In genomic region chr14:93206793-93207467, GRCh38 we compare ENCODE assay signal across 8 cellular contexts. TPM values are rescaled to one million over a fixed set of nuclear protein-coding genes. Genes with fewer than 3 reads are reported as not detected.
DNase-seq lines count a peak whose midpoint lies in the region; ATAC-seq and TF ChIP-seq lines count a peak whose summit lies in the region.

Gene GON7, minus strand, starts transcription at chr14:93207065. Its CDS starts 28 bp downstream, at chr14:93207037.
A gene with protein sequence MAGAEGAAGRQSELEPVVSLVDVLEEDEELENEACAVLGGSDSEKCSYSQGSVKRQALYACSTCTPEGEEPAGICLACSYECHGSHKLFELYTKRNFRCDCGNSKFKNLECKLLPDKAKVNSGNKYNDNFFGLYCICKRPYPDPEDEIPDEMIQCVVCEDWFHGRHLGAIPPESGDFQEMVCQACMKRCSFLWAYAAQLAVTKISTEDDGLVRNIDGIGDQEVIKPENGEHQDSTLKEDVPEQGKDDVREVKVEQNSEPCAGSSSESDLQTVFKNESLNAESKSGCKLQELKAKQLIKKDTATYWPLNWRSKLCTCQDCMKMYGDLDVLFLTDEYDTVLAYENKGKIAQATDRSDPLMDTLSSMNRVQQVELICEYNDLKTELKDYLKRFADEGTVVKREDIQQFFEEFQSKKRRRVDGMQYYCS (plus strand): TSS chr14:93207256. CDS start chr14:93207292, 36 bp downstream.

- H3K36me3 ChIP-seq in PC-9 (ENCODE audit: low read depth), result no peaks in the 10 kb centered on the region; the same call in 1 of the 2 replicates
- peaks cover 0 to 8% of the 10 kb centered on the region in 2 donors for H3K36me3 ChIP-seq in mucosa of rectum (ENCODE audit: control insufficient read depth in 2 of 2, insufficient read depth in 2 of 2, low read length in 2 of 2)

- H2AFZ ChIP-seq in PC-9, result peak within 1 kb of the TSS; percentile 100

- no peaks in the 10 kb centered on the region for H4K20me1 ChIP-seq in PC-9 (ENCODE audit: insufficient read depth)

- peak within 1 kb of the TSS; percentile 88 for H3K4me3 ChIP-seq in Jurkat, Clone E6-1 (ENCODE audit: low read length)
- H3K4me3 ChIP-seq in PC-9 (peak within 1 kb of the TSS; percentile 100), epithelial cell of proximal tubule (ENCODE audit: low read depth, low read length) (peak within 1 kb of the TSS; percentile 94), mucosa of rectum (ENCODE audit: low read length in 2 of 2) (peak within 1 kb of the TSS; percentile 87 to 93)

- H3K27me3 ChIP-seq in PC-9 (ENCODE audit: insufficient read depth, low read depth) (no peaks in the 10 kb centered on the region), mucosa of rectum (ENCODE audit: control insufficient read depth in 2 of 2, insufficient read depth in 2 of 2, low read length in 2 of 2) (no peaks in the 10 kb centered on the region)

- H3K79me2 ChIP-seq in PC-9 (ENCODE audit: low read depth), result peaks cover 38% of the 10 kb centered on the region

- H3K4me2 ChIP-seq in PC-9, result peak within 1 kb of the TSS; percentile 96

- POLR2A ChIA-PET in PC-9 (lab: Charles Lee; ENCODE audit: unreplicated experiment), result interaction anchor here (0.6 to 1.0 kb wide), 3 partner anchors 12 to 582 kb away, joined by 3 to 5 read pairs (median 4); no protein-coding TSS in a partner anchor

- peak; percentile 81 for ATAC-seq in GM21619 (IDR thresholded peaks at IDR 0.05; ENCODE audit: unreplicated experiment)

- DNase-seq in DMS53 treated with DMSO at 0.1 percent for 48 hours (lab: John Stamatoyannopoulos, UW; ENCODE audit: unreplicated experiment) (peak; percentile 86), PC-9 (peak; percentile 92 to 93), epithelial cell of proximal tubule (ENCODE audit: low read depth) (peak; percentile 74)
- peak; percentile 94 for DNase-seq in Jurkat, Clone E6-1 (ENCODE audit: low read depth, low spot score)
- DNase-seq in activated T-cell treated with anti-CD3 and anti-CD28 coated beads, Interleukin-2, amount 50 U/mL, for 1 hour, result peak; percentile 85
- DNase-seq in stimulated activated CD8-positive, alpha-beta memory T cell treated with anti-CD3 and anti-CD28 coated beads, Interleukin-4, amount 100 ng/mL, for 48 hours, result peak; percentile 93

- H3K27ac ChIP-seq in PC-9, result peak within 1 kb of the TSS; percentile 63
- H3K27ac ChIP-seq in mucosa of rectum (ENCODE audit: low read depth in 2 of 2, low read length in 2 of 2), result peak within 1 kb of the TSS; percentile 81 to 88

- H3K4me1 ChIP-seq in PC-9 (replicated peaks; ENCODE audit: insufficient read depth), result peaks cover 23% of the 10 kb centered on the region
- H3K4me1 ChIP-seq in mucosa of rectum (ENCODE audit: control insufficient read depth in 2 of 2, insufficient read depth in 2 of 2, low read length in 2 of 2), result peaks cover 7 to 14% of the 10 kb centered on the region in 2 donors

- TF ChIP-seq CTCF in PC-9 (conservative IDR thresholded peaks at IDR 0.05) (no peak), epithelial cell of proximal tubule (conservative IDR thresholded peaks at IDR 0.05; ENCODE audit: low read depth, low read length) (peak; percentile 41)

- peaks cover 8% of the 10 kb centered on the region for H3F3A ChIP-seq in PC-9 (ENCODE audit: insufficient read depth, low read depth)

- BruUV-seq in PC-9 (replicated peaks; lab: Mats Ljungman, UMichigan), result no TSS peak

- H3K9me3 ChIP-seq in PC-9 (ENCODE audit: insufficient read depth, low read depth) (no peaks in the 10 kb centered on the region), mucosa of rectum (ENCODE audit: control insufficient read depth in 2 of 2, low read length in 2 of 2) (no peaks in the 10 kb centered on the region)

- intact Hi-C loops in PC-9 (cut with micrococcal nuclease; ENCODE audit: unreplicated experiment), result loop anchor here (1.0 to 5.0 kb wide), 3 partner anchors 22 to 412 kb away; partner anchors contain the start of genes LYSET and MOAP1

- H3K9ac ChIP-seq in mucosa of rectum (ENCODE audit: low read depth in 1 of 2, low read length in 2 of 2), result peak within 1 kb of the TSS; percentile 85

- H3K9me2 ChIP-seq in PC-9 (ENCODE audit: insufficient read depth), result no peaks in the 10 kb centered on the region

- CTCF ChIA-PET in PC-9 (lab: Charles Lee), result interaction anchor here (0.7 kb wide), 1 partner anchor 9 kb away, joined by 3 read pairs; no protein-coding TSS in a partner anchor

RNA-seq across cellular contexts. Expression of gene GON7, which starts in this region (rescaled TPM):
- polyA plus RNA-seq in Jurkat, Clone E6-1 (2012; ENCODE audit: insufficient read depth, insufficient read length), result 27.2 TPM
- total RNA-seq in PC-9 (2021) (6.4 and 9.3 TPM in 2 replicates), epithelial cell of proximal tubule (16.7 and 17.4 TPM in 2 replicates)

RNA-seq across cellular contexts. Expression of the second gene that starts in this region (rescaled TPM):
- polyA plus RNA-seq in Jurkat, Clone E6-1 (2012; ENCODE audit: insufficient read depth, insufficient read length), result 73.1 TPM
- total RNA-seq in PC-9 (2021) (9.3 and 14.3 TPM in 2 replicates), epithelial cell of proximal tubule (24.8 and 45.7 TPM in 2 replicates)

Comparison
In these comparisons a context has a peak if more than half of its experiments do, and no peak if none do; other contexts are left out.
1. Peak in every context shown above with its lines: DNase-seq, ATAC-seq, H3K4me3 ChIP-seq and H3K27ac ChIP-seq.